Comparison of ENCODE assay signal across 1 cellular context in genomic region chr3:71874618-71875017, GRCh38.
TF ChIP-seq lines count a peak whose summit lies in the region.

No MANE protein-coding gene starts in this region.

TF ChIP-seq in GM23338, 12 proteins besides CTCF, POLR2A, EP300 and RAD21 (continued from another document):
- TF ChIP-seq ZNF462 (CRISPR knock-in tag; IDR thresholded peaks at IDR 0.05) (no peak), CREB1 (CRISPR knock-in tag; IDR thresholded peaks at IDR 0.05; ENCODE audit: low read depth) (no peak), ZNF114 (CRISPR knock-in tag; IDR thresholded peaks at IDR 0.05) (no peak), NANOG (IDR thresholded peaks at IDR 0.05; ENCODE audit: borderline replicate concordance) (no peak), ETS1 (IDR thresholded peaks at IDR 0.05) (no peak), EZH2 (IDR thresholded peaks at IDR 0.05; ENCODE audit: low read depth, unreplicated experiment) (no peak), EZH2phosphoT487 (IDR thresholded peaks at IDR 0.05; ENCODE audit: unreplicated experiment) (no peak), REST (IDR thresholded peaks at IDR 0.05; ENCODE audit: unreplicated experiment) (no peak), JUNB (IDR thresholded peaks at IDR 0.05; ENCODE audit: unreplicated experiment) (no peak), ZNF331 (CRISPR knock-in tag; IDR thresholded peaks at IDR 0.05; ENCODE audit: low read depth) (no peak)
